Comparison of ENCODE assay signal across 16 cellular contexts in genomic region chr12:131621701-131622421, GRCh38.
DNase-seq lines count a peak whose midpoint lies in the region; ATAC-seq, FAIRE-seq and TF ChIP-seq lines count a peak whose summit lies in the region.
"Had no signal": no experiment of that assay in that cellular context is flagged by ENCODE, and none has a peak within 500 bp of the region (broad histone marks: within the 10 kb centered on the region; RNA-seq: fewer than 3 reads in every experiment).

No MANE protein-coding gene starts in this region.

- H4K5ac ChIP-seq in H1 (ENCODE audit: insufficient read length, low read depth, low read length) = peak overlapping the region; percentile 62

- no peaks in the 10 kb centered on the region for H3K23me2 ChIP-seq in H1 (ENCODE audit: low read depth, low read length)

- no peak overlapping the region for H2AFZ ChIP-seq in H1 (ENCODE audit: low read length)
- H2AFZ ChIP-seq in neuronal stem cell (ENCODE audit: low read length) = peak overlapping the region; percentile 78

- WGBS in H1 (ENCODE audit: extremely low coverage in 1 of 2, insufficient coverage in 1 of 2, insufficient read length in 1 of 2, insufficient replicate concordance in 2 of 2, low coverage in 1 of 2, low lambda C conversion rate in 2 of 2, missing lambda C conversion rate in 1 of 2), 2 experiments = 70% methylated on average over 16 of the region's 19 CpGs; no CpG with 5 or more reads in 1 of the 2 experiments
- WGBS in neuronal stem cell (ENCODE audit: extremely low coverage in 2 of 2, insufficient read length in 2 of 2, insufficient replicate concordance in 1 of 2), 2 donors = no CpG with 5 or more reads among the region's 19 CpGs

- H4K8ac ChIP-seq in H1 (ENCODE audit: extremely low read depth, insufficient read depth, low read length) (no peak overlapping the region), neuronal stem cell (ENCODE audit: low read depth, low read length) (peak overlapping the region; percentile 68)

- no peak for TF ChIP-seq EP300 in H1 (IDR thresholded peaks at IDR 0.05; ENCODE audit: borderline replicate concordance in 1 of 2, low read depth in 2 of 2, low read length in 2 of 2)

- peak overlapping the region; percentile 82 for H2BK15ac ChIP-seq in H1 (ENCODE audit: low read length)
- H2BK15ac ChIP-seq in neuronal stem cell (ENCODE audit: low read length) = peak overlapping the region; percentile 25

- H2BK5ac ChIP-seq in H1 (ENCODE audit: low read depth, low read length) = peak overlapping the region; percentile 64; the same call in 1 of the 2 replicates
- peak overlapping the region; percentile 85 for H2BK5ac ChIP-seq in neuronal stem cell (ENCODE audit: low read length)

- H4K91ac ChIP-seq in H1 (replicated peaks; ENCODE audit: insufficient read length, low read length) (peak overlapping the region; percentile 100), neuronal stem cell (ENCODE audit: low read depth, low read length, poor library complexity) (peak overlapping the region; percentile 69)

- H3K9ac ChIP-seq in H1 (replicated peaks in 1 of 4; ENCODE audit: extremely low read depth in 1 of 4, low read depth in 3 of 4, low read length in 3 of 4) (no peak overlapping the region), neuronal stem cell (ENCODE audit: low read depth, low read length, poor library complexity) (peak overlapping the region; percentile 89)

- H2BK120ac ChIP-seq in H1 (replicated peaks; ENCODE audit: low read depth, low read length) (peak overlapping the region; percentile 95), neuronal stem cell (ENCODE audit: low read depth, low read length) (peak overlapping the region; percentile 11)

- H3K14ac ChIP-seq in H1 (ENCODE audit: insufficient read length) (no peak overlapping the region), neuronal stem cell (ENCODE audit: low read length) (peak overlapping the region; percentile 98)

- H3K36me3 ChIP-seq in H1 (ENCODE audit: control insufficient read depth in 2 of 4, insufficient read depth in 4 of 4, low read length in 3 of 4) (no peaks in the 10 kb centered on the region), neuronal stem cell (replicated peaks in 1 of 2; ENCODE audit: control insufficient read depth in 2 of 2, insufficient read depth in 2 of 2, low read length in 2 of 2) (peaks cover 0 to 2% of the 10 kb centered on the region in 2 donors)
- H3K36me3 ChIP-seq: prostate gland had no signal

- H2AK5ac ChIP-seq in H1 (ENCODE audit: low read depth, low read length) (peak overlapping the region; percentile 98), neuronal stem cell (ENCODE audit: low read depth, low read length) (peak overlapping the region; percentile 95)

- H4K20me1 ChIP-seq in H1 (replicated peaks in 1 of 2; ENCODE audit: control insufficient read depth in 1 of 2, insufficient read depth in 2 of 2, low read length in 2 of 2) = no peaks in the 10 kb centered on the region

- no peaks in the 10 kb centered on the region for H3K36me3 Mint-ChIP-seq in type B pancreatic cell
- H3K36me3 Mint-ChIP-seq in activated T-cell treated with anti-CD3 and anti-CD28 coated beads, Interleukin-2, amount 50 U/mL, for 72 hours (ENCODE audit: insufficient read depth in 2 of 2) = no peaks in the 10 kb centered on the region

- POLR2A ChIA-PET in RWPE1 (lab: Yijun Ruan, JAX; ENCODE audit: low non-redundant PET) = no interaction called here
- POLR2A ChIA-PET in H1 (lab: Charles Lee; ENCODE audit: partially characterized antibody) = interaction anchor here (0.6 kb wide), 2 partner anchors 276 to 486 kb away, joined by 3 read pairs; no protein-coding TSS in a partner anchor

- H3K27ac ChIP-seq in RWPE1 (peak overlapping the region; percentile 64), H1 (ENCODE audit: low read depth, low read length) (no peak overlapping the region), neuronal stem cell (replicated peaks; ENCODE audit: low read length) (peak overlapping the region; percentile 20)
- H3K27ac ChIP-seq: prostate gland had no signal

- no peaks in the 10 kb centered on the region for H3K9me3 Mint-ChIP-seq in type B pancreatic cell
- H3K9me3 Mint-ChIP-seq in activated T-cell treated with anti-CD3 and anti-CD28 coated beads, Interleukin-2, amount 50 U/mL, for 72 hours = no peaks in the 10 kb centered on the region

- H3K79me1 ChIP-seq in H1 (ENCODE audit: low read depth, low read length) (no peaks in the 10 kb centered on the region), neuronal stem cell (ENCODE audit: low read depth, low read length) (no peaks in the 10 kb centered on the region)

- peaks cover 44% of the 10 kb centered on the region for H3K27me3 Mint-ChIP-seq in type B pancreatic cell
- H3K27me3 Mint-ChIP-seq in activated T-cell treated with anti-CD3 and anti-CD28 coated beads, Interleukin-2, amount 50 U/mL, for 72 hours (ENCODE audit: low read depth) = peaks cover 9% of the 10 kb centered on the region

- H3K4ac ChIP-seq in H1 (replicated peaks; ENCODE audit: insufficient read length, low read depth, low read length) (peak overlapping the region; percentile 48), neuronal stem cell (ENCODE audit: low read length) (peak overlapping the region; percentile 56)

- H3K4me3 Mint-ChIP-seq in type B pancreatic cell = no peak overlapping the region
- H3K4me3 Mint-ChIP-seq in activated T-cell treated with anti-CD3 and anti-CD28 coated beads, Interleukin-2, amount 50 U/mL, for 72 hours = no peak overlapping the region

- H3K18ac ChIP-seq in H1 (ENCODE audit: extremely low read depth, low read length) (peak overlapping the region; percentile 52), neuronal stem cell (ENCODE audit: low read length) (peak overlapping the region; percentile 96)

- H3K4me2 ChIP-seq in H1 (ENCODE audit: insufficient read depth in 1 of 2, low read depth in 2 of 2, low read length in 2 of 2) (0 out of 4 replicates have a peak overlapping the region, but pooled peaks of 1 of the 2 experiments have one; percentile 18), neuronal stem cell (ENCODE audit: insufficient read depth, low read length, poor library complexity, severe bottlenecking) (no peak overlapping the region)

- ATAC-seq in HG02884 (IDR thresholded peaks at IDR 0.05; ENCODE audit: unreplicated experiment) = no peak
- no peak for ATAC-seq in activated T-cell treated with anti-CD3 and anti-CD28 coated beads, Interleukin-2, amount 50 U/mL, for 72 hours (replicated peaks in 1 of 2)
- ATAC-seq: HCT116 had no signal

- H3K4me1 Mint-ChIP-seq in type B pancreatic cell (ENCODE audit: unreplicated experiment) = peaks cover 3% of the 10 kb centered on the region
- no peaks in the 10 kb centered on the region for H3K4me1 Mint-ChIP-seq in activated T-cell treated with anti-CD3 and anti-CD28 coated beads, Interleukin-2, amount 50 U/mL, for 72 hours (ENCODE audit: low read depth)

- peak overlapping the region; percentile 86 for H2BK20ac ChIP-seq in H1 (ENCODE audit: low read length)

- no peaks in the 10 kb centered on the region for H3K79me2 ChIP-seq in H1 (ENCODE audit: control insufficient read depth in 1 of 2, insufficient read depth in 2 of 2, low read length in 2 of 2)

- H3K9me3 ChIP-seq in H1 (ENCODE audit: insufficient read depth in 2 of 2, low read depth in 1 of 2, low read length in 1 of 2) (no peaks in the 10 kb centered on the region), neuronal stem cell (replicated peaks in 1 of 2; ENCODE audit: control insufficient read depth in 2 of 2, insufficient read depth in 1 of 2, low read depth in 1 of 2, low read length in 2 of 2) (peaks cover 0 to 2% of the 10 kb centered on the region in 2 donors)
- H3K9me3 ChIP-seq: prostate gland had no signal

- no peak for FAIRE-seq in H1 (lab: Jason Lieb, UNC)

- H3K4me1 ChIP-seq in H1 (replicated peaks in 1 of 4; ENCODE audit: control insufficient read depth in 3 of 4, insufficient read depth in 4 of 4, low read length in 3 of 4) (peaks cover 0 to 36% (median 21%) of the 10 kb centered on the region in 4 experiments; a peak in 6 of 7 replicates), neuronal stem cell (ENCODE audit: control insufficient read depth in 2 of 2, insufficient read depth in 1 of 2, low read depth in 1 of 2, low read length in 2 of 2) (peaks cover 19 to 32% of the 10 kb centered on the region in 2 donors)
- H3K4me1 ChIP-seq: prostate gland had no signal

- H3K27me3 ChIP-seq in H1 (replicated peaks in 1 of 4; ENCODE audit: control insufficient read depth in 3 of 4, extremely low read depth in 1 of 4, insufficient read depth in 3 of 4, low read length in 3 of 4) = no peaks in the 10 kb centered on the region
- no peaks in the 10 kb centered on the region for H3K27me3 ChIP-seq in neuronal stem cell (ENCODE audit: control insufficient read depth in 3 of 3, insufficient read depth in 3 of 3, low read depth in 1 of 3, low read length in 3 of 3)

- no peak overlapping the region for H3K27ac Mint-ChIP-seq in type B pancreatic cell
- no peak overlapping the region for H3K27ac Mint-ChIP-seq in activated T-cell treated with anti-CD3 and anti-CD28 coated beads, Interleukin-2, amount 50 U/mL, for 72 hours

- no peak for TF ChIP-seq POLR2A in H1 (IDR thresholded peaks at IDR 0.05; ENCODE audit: control extremely low read depth in 1 of 2, low read depth in 2 of 2, low read length in 2 of 2)

- no peak overlapping the region for H3K56ac ChIP-seq in H1 (replicated peaks; ENCODE audit: insufficient read length, low read depth, low read length)

- CTCF ChIA-PET in RWPE1 (lab: Yijun Ruan, JAX) = interaction anchor here (0.8 kb wide), 1 partner anchor 517 kb away, joined by 4 read pairs; no protein-coding TSS in a partner anchor
- CTCF ChIA-PET in H1 (lab: Charles Lee; ENCODE audit: partially characterized antibody) = interaction anchor here (0.7 to 2.0 kb wide), 8 partner anchors 12 to 794 kb away, joined by 3 to 5 read pairs (median 3); no protein-coding TSS in a partner anchor

- H3K23ac ChIP-seq in H1 (ENCODE audit: insufficient read length) (peak overlapping the region; percentile 9), neuronal stem cell (ENCODE audit: low read depth, low read length, poor library complexity) (peak overlapping the region; percentile 83)

- H3K4me3 ChIP-seq in H1 (ENCODE audit: extremely low read depth in 1 of 4, insufficient read depth in 2 of 4, low read depth in 3 of 4, low read length in 4 of 4) = no peak overlapping the region
- peak overlapping the region in 1 of 2 donors; percentile 60 for H3K4me3 ChIP-seq in neuronal stem cell (ENCODE audit: low read length in 2 of 2)
- H3K4me3 ChIP-seq: prostate gland had no signal

- DNase-seq in CMK (ENCODE audit: low read depth) (peak; percentile 52), RWPE1 (ENCODE audit: low spot score) (no peak), H1 (ENCODE audit: low read depth in 1 of 2, low spot score in 2 of 2) (no peak), neuronal stem cell (ENCODE audit: low spot score) (peak; percentile 14), type B pancreatic cell (ENCODE audit: extremely low spot score, unreplicated experiment) (no peak)
- DNase-seq in activated effector memory CD4-positive, alpha-beta T cell treated with anti-CD3 and anti-CD28 coated beads, Interleukin-2, amount 50 U/mL, for 16 hours = no peak
- no peak for DNase-seq in activated T-cell treated with anti-CD3 and anti-CD28 coated beads, Interleukin-2, amount 50 U/mL, for 72 hours
- DNase-seq: EL; KG1; NCI-H146; NCI-H748 treated with DMSO at 0.1 percent for 48 hours; SHP77; stimulated activated CD4-positive, alpha-beta T cell treated with anti-CD3 and anti-CD28 coated beads, Interleukin-2, amount 100 ng/mL, for 24 hours had no signal

- TF ChIP-seq CTCF in RWPE1 (conservative IDR thresholded peaks at IDR 0.05; ENCODE audit: low read depth) (no peak), H1 (IDR thresholded peaks at IDR 0.05; ENCODE audit: control extremely low read depth in 1 of 3, insufficient read depth in 1 of 3, low read depth in 1 of 3, low read length in 3 of 3) (no peak; a peak in 1 of 4 replicates), type B pancreatic cell (conservative IDR thresholded peaks at IDR 0.05) (no peak)

- TF ChIP-seq RAD21 in H1 (IDR thresholded peaks at IDR 0.05 in 1 of 2, conservative IDR thresholded peaks at IDR 0.05 in 1 of 2; ENCODE audit: low read depth in 2 of 2, low read length in 2 of 2) = no peak

- peak overlapping the region; percentile 99; the same call in 1 of the 2 replicates for H2BK12ac ChIP-seq in H1 (ENCODE audit: low read depth, low read length)
- peak overlapping the region; percentile 94 for H2BK12ac ChIP-seq in neuronal stem cell (ENCODE audit: low read length)

Comparison
In these comparisons a context has a peak if more than half of its experiments do, and no peak if none do; other contexts are left out.
1. DNase-seq: peak in CMK (single experiment) and neuronal stem cell (single experiment); none in RWPE1 (single experiment), H1 (0 of 2), activated effector memory CD4-positive, alpha-beta T cell treated with anti-CD3 and anti-CD28 coated beads, Interleukin-2, amount 50 U/mL, for 16 hours (single experiment), type B pancreatic cell (single experiment) and activated T-cell treated with anti-CD3 and anti-CD28 coated beads, Interleukin-2, amount 50 U/mL, for 72 hours (0 of 2).